27 cellular contexts compared by ENCODE assay signal in the genomic region with DNA sequence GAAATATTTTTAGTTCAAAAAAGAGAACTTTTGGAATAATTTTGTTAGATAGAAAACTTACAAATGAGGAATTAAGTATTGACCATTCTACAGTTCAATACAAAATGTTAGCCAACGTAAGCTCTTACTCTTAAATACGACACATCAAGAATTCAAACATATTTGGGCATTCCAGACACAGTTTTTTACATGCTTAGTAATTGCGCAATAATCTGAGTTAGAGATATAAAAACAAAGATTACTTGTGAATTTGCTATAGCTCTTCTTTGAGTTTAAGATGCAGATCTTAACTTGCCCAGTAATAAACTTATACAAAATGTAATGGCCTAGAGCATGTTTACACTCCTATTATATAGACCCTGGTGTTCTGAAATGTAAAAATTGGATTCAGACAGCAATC. TPM values are rescaled to one million over a fixed set of nuclear protein-coding genes. Genes with fewer than 3 reads are reported as not detected.
"Had no signal": no experiment of that assay in that cellular context is flagged by ENCODE, and none has a peak within 500 bp of the region (broad histone marks: within the 10 kb centered on the region; RNA-seq: fewer than 3 reads in every experiment).

No MANE protein-coding gene starts in this region.

- FAIRE-seq: endometrium, frontal cortex had no signal

- ATAC-seq: naive thymus-derived CD8-positive, alpha-beta T cell; stimulated activated naive B cell treated with anti-CD40 and anti-IgM and Interleukin-4, amounts not matched to agents 10 μg/mL and 1 μg/mL and 100 μg/mL, for 72 hours; WTC11 had no signal

- H3K9me3 Mint-ChIP-seq: activated naive CD8-positive, alpha-beta T cell treated with anti-CD3 and anti-CD28 coated beads for 36 hours; dendritic cell treated with granulocyte-macrophage colony-stimulating factor and Interleukin-4, amounts not matched to agents 40 ng/mL and 50 ng/mL, for 4 days; mesothelial cell of epicardium; naive thymus-derived CD8-positive, alpha-beta T cell; neural progenitor cell; T-helper 1 cell treated with Interleukin-12 subunit alpha and Interleukin-12 subunit beta and Interleukin-4 antibody, amounts not matched to agents 30 μg/mL and 1 μg/mL, for 36 hours; type B pancreatic cell; WTC11 had no signal

- H3K36me3 ChIP-seq: left ventricle myocardium inferior, neural progenitor cell, vagina had no signal

- H3K4me3 ChIP-seq: neural progenitor cell, skin epidermis, testis, vagina had no signal

- H3K9me3 ChIP-seq: left ventricle myocardium inferior, testis, vagina had no signal

- H3K4me1 ChIP-seq: left ventricle myocardium inferior, neural progenitor cell, testis, vagina had no signal

- H3K27ac ChIP-seq: left ventricle myocardium inferior, neural progenitor cell, skin epidermis, testis, vagina had no signal

- H3K4me1 Mint-ChIP-seq: neural progenitor cell, WTC11 had no signal

- H3K27ac Mint-ChIP-seq: activated naive CD8-positive, alpha-beta T cell treated with anti-CD3 and anti-CD28 coated beads for 36 hours; dendritic cell treated with granulocyte-macrophage colony-stimulating factor and Interleukin-4, amounts not matched to agents 40 ng/mL and 50 ng/mL, for 4 days; mesothelial cell of epicardium; naive thymus-derived CD8-positive, alpha-beta T cell; neural progenitor cell; progenitor cell of endocrine pancreas; stimulated activated naive B cell treated with anti-CD40 and anti-IgM and Interleukin-4, amounts not matched to agents 10 μg/mL and 1 μg/mL and 100 μg/mL, for 72 hours; T-helper 1 cell treated with Interleukin-12 subunit alpha and Interleukin-12 subunit beta and Interleukin-4 antibody, amounts not matched to agents 30 μg/mL and 1 μg/mL, for 36 hours; type B pancreatic cell; WTC11 had no signal

- H3K4me3 Mint-ChIP-seq: activated naive CD8-positive, alpha-beta T cell treated with anti-CD3 and anti-CD28 coated beads for 36 hours; dendritic cell treated with granulocyte-macrophage colony-stimulating factor and Interleukin-4, amounts not matched to agents 40 ng/mL and 50 ng/mL, for 4 days; mesothelial cell of epicardium; neural progenitor cell; stimulated activated naive B cell treated with anti-CD40 and anti-IgM and Interleukin-4, amounts not matched to agents 10 μg/mL and 1 μg/mL and 100 μg/mL, for 72 hours; T-helper 1 cell treated with Interleukin-12 subunit alpha and Interleukin-12 subunit beta and Interleukin-4 antibody, amounts not matched to agents 30 μg/mL and 1 μg/mL, for 36 hours; type B pancreatic cell; WTC11 had no signal

- DNase-seq: activated CD8-positive, alpha-beta memory T cell treated with anti-CD3 and anti-CD28 coated beads for 24 hours; activated CD8-positive, alpha-beta memory T cell treated with anti-CD3 and anti-CD28 coated beads, Interleukin-2, amount 50 U/mL, for 48 hours; activated naive CD4-positive, alpha-beta T cell treated with Interleukin-2 at 50 U/mL for 16 hours; activated naive CD8-positive, alpha-beta T cell treated with anti-CD3 and anti-CD28 coated beads for 36 hours; activated T-cell treated with anti-CD3 and anti-CD28 coated beads, Interleukin-2, amount 50 U/mL, for 48 hours; amniotic stem cell; effector CD4-positive, alpha-beta T cell; hippocampal formation; left ventricle myocardium inferior; naive thymus-derived CD8-positive, alpha-beta T cell; stimulated activated CD4-positive, alpha-beta T cell treated with anti-CD3 and anti-CD28 coated beads, Interleukin-2, amount 100 ng/mL, for 24 hours; stimulated activated naive B cell treated with anti-CD40 and anti-IgM and Interleukin-4, amounts not matched to agents 10 μg/mL and 1 μg/mL and 100 μg/mL, for 72 hours; T1000; testis had no signal

- H3K27me3 Mint-ChIP-seq: activated naive CD8-positive, alpha-beta T cell treated with anti-CD3 and anti-CD28 coated beads for 36 hours; dendritic cell treated with granulocyte-macrophage colony-stimulating factor and Interleukin-4, amounts not matched to agents 40 ng/mL and 50 ng/mL, for 4 days; naive thymus-derived CD8-positive, alpha-beta T cell; progenitor cell of endocrine pancreas; type B pancreatic cell had no signal

- H3K4me2 ChIP-seq: neural progenitor cell had no signal

- H3K27me3 ChIP-seq: neural progenitor cell, testis, vagina had no signal

- H3K36me3 Mint-ChIP-seq: activated naive CD8-positive, alpha-beta T cell treated with anti-CD3 and anti-CD28 coated beads for 36 hours; mesothelial cell of epicardium; naive thymus-derived CD8-positive, alpha-beta T cell; neural progenitor cell; stimulated activated naive B cell treated with anti-CD40 and anti-IgM and Interleukin-4, amounts not matched to agents 10 μg/mL and 1 μg/mL and 100 μg/mL, for 72 hours; type B pancreatic cell; WTC11 had no signal

- H3K9ac ChIP-seq: neural progenitor cell had no signal

RNA-seq across cellular contexts. Expression of gene HPGDS, which starts 1.2 kb away (rescaled TPM):
- total RNA-seq: activated naive CD8-positive, alpha-beta T cell treated with anti-CD3 and anti-CD28 coated beads for 36 hours; epithelial cell of proximal tubule; lung microvascular endothelial cell; mesothelial cell of epicardium; naive thymus-derived CD8-positive, alpha-beta T cell; progenitor cell of endocrine pancreas; WTC11 had no signal
